8 cellular contexts compared by ENCODE assay signal in genomic region chr13:21603531-21604448, GRCh38. TPM values are rescaled to one million over a fixed set of nuclear protein-coding genes. Genes with fewer than 3 reads are reported as not detected.
DNase-seq lines count a peak whose midpoint lies in the region; ATAC-seq and TF ChIP-seq lines count a peak whose summit lies in the region.

MICU2 (minus strand) TSS chr13:21604170; CDS start chr13:21604148, 22 bp downstream.

- TF ChIP-seq CTCF in BJ (IDR thresholded peaks at IDR 0.05; ENCODE audit: insufficient read depth, low read depth, low read length) = 0 out of 2 replicates have a peak, but pooled peaks have one; percentile 8

- CTCF ChIA-PET in BJ (lab: Yijun Ruan, JAX) = no interaction called here

- no peaks in the 10 kb centered on the region; the same call in 1 of the 2 replicates for H3K36me3 ChIP-seq in BJ (ENCODE audit: control insufficient read depth, insufficient read depth, low read length)

- H3K27me3 ChIP-seq in BJ (ENCODE audit: control insufficient read depth, insufficient read depth, low read length) = no peaks in the 10 kb centered on the region; the same call in 1 of the 2 replicates

- peak; percentile 67 for DNase-seq in BJ (ENCODE audit: low read depth)
- peak; percentile 74 for DNase-seq in GM19240 (ENCODE audit: insufficient read length, low spot score)
- DNase-seq in NCI-H69 (lab: John Stamatoyannopoulos, UW) = peak; percentile 93
- peak; percentile 94 for DNase-seq in activated CD4-positive, alpha-beta T cell treated with anti-CD3 and anti-CD28 coated beads, Interleukin-2, amount 50 U/mL, for 1 hour
- DNase-seq in dedifferentiated amniotic fluid mesenchymal stem cell (ENCODE audit: extremely low spot score) = peak; percentile 95
- peak; percentile 98 for DNase-seq in left kidney (ENCODE audit: low read depth, low spot score)
- peak; percentile 95 to 96 for DNase-seq in stimulated activated CD4-positive, alpha-beta T cell treated with anti-CD3 and anti-CD28 coated beads, Interleukin-2, amount 100 ng/mL, for 24 hours

- POLR2A ChIA-PET in BJ (lab: Charles Lee) = interaction anchor here (0.5 to 0.6 kb wide), 2 partner anchors 306 to 606 kb away, joined by 3 to 5 read pairs; no protein-coding TSS in a partner anchor

- ATAC-seq in HG03460 (IDR thresholded peaks at IDR 0.05; ENCODE audit: unreplicated experiment) = peak; percentile 95

- peak within 1 kb of the TSS; percentile 94 for H3K4me3 ChIP-seq in BJ (ENCODE audit: low read depth, low read length)

RNA-seq across cellular contexts. Expression of gene MICU2, which starts in this region (rescaled TPM):
- 20.3 and 40.6 TPM in 2 replicates for polyA plus RNA-seq in BJ (2011; rRNA removed)
- polyA minus RNA-seq in BJ (2011; rRNA and poly(A)+ RNA removed) = 4.4 and 7.3 TPM in 2 replicates

Comparison
In these comparisons a context has a peak if more than half of its experiments do, and no peak if none do; other contexts are left out.
1. Peak in every context shown above with its lines: DNase-seq, ATAC-seq and H3K4me3 ChIP-seq.